8 cellular contexts compared by ENCODE assay signal in the genomic region with DNA sequence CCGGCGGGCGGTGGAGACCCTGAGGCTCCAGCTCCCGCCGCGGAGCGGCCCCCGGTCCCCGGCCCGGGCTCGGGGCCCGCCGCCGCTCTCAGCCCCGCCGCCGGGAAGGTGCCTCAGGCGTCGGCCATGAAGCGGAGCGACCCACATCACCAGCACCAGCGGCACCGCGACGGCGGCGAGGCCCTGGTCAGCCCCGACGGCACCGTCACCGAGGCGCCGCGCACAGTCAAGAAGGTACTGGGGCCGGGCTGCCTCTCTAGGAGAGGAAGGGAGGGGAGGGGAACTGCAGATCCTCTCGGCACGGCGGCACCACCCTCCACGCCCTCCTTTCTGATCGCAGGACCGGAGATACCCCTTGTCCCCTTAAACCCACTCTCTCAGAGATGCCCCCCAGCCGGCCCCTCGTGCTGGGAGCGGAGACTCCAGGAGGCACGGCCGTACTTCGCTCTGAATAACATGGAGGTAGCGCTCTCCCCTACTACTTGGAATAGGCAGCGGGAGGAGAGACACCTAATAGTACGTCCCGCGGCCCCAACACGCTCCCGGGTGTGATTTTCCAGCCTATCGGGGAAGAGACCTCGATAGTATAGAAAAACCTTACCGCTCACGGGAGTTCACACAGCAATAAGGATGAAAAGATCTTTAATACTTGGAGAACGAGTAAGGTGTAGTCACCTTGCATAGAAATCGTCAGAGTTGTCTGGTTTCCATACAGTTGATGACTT. TPM values are rescaled to one million over a fixed set of nuclear protein-coding genes. Genes with fewer than 3 reads are reported as not detected.
A peak's percentile ranks its signal among the peaks of the same experiment; 100 is the strongest.
DNase-seq lines count a peak whose midpoint lies in the region; ATAC-seq and TF ChIP-seq lines count a peak whose summit lies in the region.

No MANE protein-coding gene starts in this region.

- intact Hi-C loops in dorsolateral prefrontal cortex (cut with DNase I), result loop anchor here (5.0 to 10.0 kb wide), 3 partner anchors 72 to 727 kb away; partner anchors contain the start of genes NRF1 (in 1 of the 2) and UBE2H (in 1 of the 2)

- peak in 1 of 56 donors; percentile 3 for TF ChIP-seq CTCF in dorsolateral prefrontal cortex (IDR thresholded peaks at IDR 0.05 in 54 of 56, conservative IDR thresholded peaks at IDR 0.05 in 2 of 56; ENCODE audit: low read depth in 1 of 56, partially characterized antibody in 56 of 56)

- H3K27me3 ChIP-seq in dorsolateral prefrontal cortex, result no peaks in the 10 kb centered on the region

- peak; percentile 29 for ATAC-seq in HG02943 (IDR thresholded peaks at IDR 0.05; ENCODE audit: low read depth, unreplicated experiment)

- DNase-seq in NCI-H82 (lab: John Stamatoyannopoulos, UW) (peak; percentile 77), NCI-H82 treated with DMSO at 0.1 percent for 48 hours (lab: John Stamatoyannopoulos, UW; ENCODE audit: unreplicated experiment) (no peak), NCI-H2227 (lab: John Stamatoyannopoulos, UW; ENCODE audit: unreplicated experiment) (peak; percentile 78), dorsolateral prefrontal cortex (peak; percentile 31 to 69 (median 52)), lung microvascular endothelial cell (ENCODE audit: low read depth in 2 of 2) (peak; percentile 45 to 52)
- peak; percentile 49 for DNase-seq in activated CD4-positive, alpha-beta T cell treated with anti-CD3 and anti-CD28 coated beads, Interleukin-2, amount 50 U/mL, for 1 hour
- peak; percentile 27 to 54 (median 33) for DNase-seq in stimulated activated CD4-positive, alpha-beta T cell treated with anti-CD3 and anti-CD28 coated beads, TNF-alpha, amount 100 ng/mL, for 48 hours (ENCODE audit: low read depth in 3 of 3)

- peak overlapping the region; percentile 32 to 98 (median 90) for H3K27ac ChIP-seq in dorsolateral prefrontal cortex

- H3K4me3 ChIP-seq in dorsolateral prefrontal cortex, result peak overlapping the region; percentile 73 to 96 (median 87)

RNA-seq across cellular contexts. Expression of gene AHCYL2, which starts 0.5 kb away (rescaled TPM):
- total RNA-seq in dorsolateral prefrontal cortex, result 100 to 1,000 TPM in 32 of 120 experiments, 10 to 100 TPM in 88; 57.4 to 199 (median 90.1) TPM
- 6.5 and 6.9 TPM in 2 replicates for total RNA-seq in lung microvascular endothelial cell

RNA-seq across cellular contexts. Expression of gene SMO, which starts 36.9 kb away (rescaled TPM):
- total RNA-seq in dorsolateral prefrontal cortex (10 to 100 TPM in 22 of 120 experiments, 1 to 10 TPM in 98; 3.3 to 22.0 (median 7.3) TPM), lung microvascular endothelial cell (3.1 and 3.4 TPM in 2 replicates)
